In genomic region chr15:69013726-69014406, GRCh38 we compare ENCODE assay signal across 16 cellular contexts. TPM values are rescaled to one million over a fixed set of nuclear protein-coding genes. Genes with fewer than 3 reads are reported as not detected.
"Had no signal": no experiment of that assay in that cellular context is flagged by ENCODE, and none has a peak within 500 bp of the region (broad histone marks: within the 10 kb centered on the region; RNA-seq: fewer than 3 reads in every experiment).

No MANE protein-coding gene starts in this region.

- DNase-seq: activated CD4-positive, alpha-beta T cell treated with anti-CD3 and anti-CD28 coated beads, Interleukin-2, amount 50 U/mL, for 4 hours; activated gamma-delta T cell treated with Interleukin-2 at 50 U/mL for 16 hours; activated naive CD8-positive, alpha-beta T cell treated with anti-CD3 and anti-CD28 coated beads for 36 hours; activated T-cell treated with anti-CD3 and anti-CD28 coated beads, Interleukin-2, amount 50 U/mL, for 48 hours; aorta; dorsolateral prefrontal cortex; heart left ventricle; left lung; natural killer cell; nucleus accumbens; psoas muscle; stimulated activated CD4-positive, alpha-beta T cell treated with anti-CD3 and anti-CD28 coated beads, Interleukin-2, amount 100 ng/mL, for 24 hours; stimulated activated naive CD4-positive, alpha-beta T cell had no signal

- H3K27ac Mint-ChIP-seq: activated naive CD8-positive, alpha-beta T cell treated with anti-CD3 and anti-CD28 coated beads for 36 hours; natural killer cell had no signal

- H3K4me1 Mint-ChIP-seq: activated naive CD8-positive, alpha-beta T cell treated with anti-CD3 and anti-CD28 coated beads for 36 hours; natural killer cell had no signal

- H3K36me3 Mint-ChIP-seq: natural killer cell had no signal

- ATAC-seq: esophagus mucosa, heart left ventricle, left lung, natural killer cell, psoas muscle, sciatic nerve had no signal

- H3K4me3 Mint-ChIP-seq: activated naive CD8-positive, alpha-beta T cell treated with anti-CD3 and anti-CD28 coated beads for 36 hours; natural killer cell had no signal

- FAIRE-seq: TTC549 had no signal

RNA-seq across cellular contexts. Expression of gene NOX5, which starts 0.6 kb away (rescaled TPM):
- total RNA-seq: activated naive CD8-positive, alpha-beta T cell treated with anti-CD3 and anti-CD28 coated beads for 36 hours had no signal
